In genomic region chr1:39656416-39656815, GRCh38 we compare ENCODE assay signal across 25 cellular contexts. TPM values are rescaled to one million over a fixed set of nuclear protein-coding genes. Genes with fewer than 3 reads are reported as not detected.
"Had no signal": no experiment of that assay in that cellular context is flagged by ENCODE, and none has a peak within 500 bp of the region (broad histone marks: within the 10 kb centered on the region; RNA-seq: fewer than 3 reads in every experiment).

No MANE protein-coding gene starts in this region.

- H3K4me1 ChIP-seq: foreskin keratinocyte had no signal

- H3K4me3 ChIP-seq: esophagus muscularis mucosa, mucosa of descending colon, spleen, testis had no signal

- H3K27me3 ChIP-seq: brain microvascular endothelial cell, foreskin keratinocyte, testis had no signal

- H3K9me3 ChIP-seq: esophagus muscularis mucosa, mucosa of descending colon, spleen, testis had no signal

- DNase-seq: activated CD4-positive, alpha-beta memory T cell treated with anti-CD3 and anti-CD28 coated beads, Interleukin-2, amount 10 ng/mL, durations not matched to agents 7 days and 5 days; activated CD4-positive, alpha-beta T cell treated with anti-CD3 and anti-CD28 coated beads, Interleukin-2, amount 10 ng/mL, durations not matched to agents 24 days and 14 days; activated CD4-positive, CD25-positive, alpha-beta regulatory T cell treated with anti-CD3 and anti-CD28 coated beads, Interleukin-2, amount 50 U/mL, for 72 hours; activated CD8-positive, alpha-beta memory T cell treated with anti-CD3 and anti-CD28 coated beads, Interleukin-2, amount 50 U/mL, for 48 hours; activated gamma-delta T cell; activated naive CD4-positive, alpha-beta T cell treated with anti-CD3 and anti-CD28 coated beads, Interleukin-2, amount 10 ng/mL, durations not matched to agents 7 days and 5 days; activated naive CD8-positive, alpha-beta T cell treated with anti-CD3 and anti-CD28 coated beads, Interleukin-2, amount 10 ng/mL, durations not matched to agents 7 days and 5 days; activated T-cell treated with anti-CD3 and anti-CD28 coated beads, Interleukin-2, amount 50 U/mL, for 24 hours; brain microvascular endothelial cell; foreskin keratinocyte; islet precursor cell; left ventricle myocardium superior; mucosa of descending colon; spleen; stimulated activated CD4-positive, alpha-beta T cell treated with anti-CD3 and anti-CD28 coated beads, Interleukin-2, amount 100 ng/mL, for 48 hours; stimulated activated naive CD4-positive, alpha-beta T cell treated with Interleukin-2 at 50 U/mL for 16 hours; T-helper 9 cell; testis; trophoblast cell; WERI-Rb-1 had no signal

- H3K27ac ChIP-seq: brain microvascular endothelial cell, esophagus muscularis mucosa, foreskin keratinocyte, spleen, testis, WERI-Rb-1 had no signal

- H3K36me3 ChIP-seq: brain microvascular endothelial cell, esophagus muscularis mucosa, spleen, WERI-Rb-1 had no signal

- ATAC-seq: foreskin keratinocyte; mucosa of descending colon; natural killer cell treated with Interleukin-12 subunit alpha and Interleukin-12 subunit beta and Interleukin-15 and Interleukin-18, amount 100 ng/mL, for 72 hours had no signal

RNA-seq across cellular contexts. Expression of gene NT5C1A, which starts 15.5 kb away (rescaled TPM):
- total RNA-seq: activated CD4-positive, alpha-beta memory T cell treated with anti-CD3 and anti-CD28 coated beads, Interleukin-2, amount 10 ng/mL, durations not matched to agents 7 days and 5 days; activated naive CD8-positive, alpha-beta T cell treated with anti-CD3 and anti-CD28 coated beads, Interleukin-2, amount 10 ng/mL, durations not matched to agents 7 days and 5 days; foreskin keratinocyte; glomerular endothelial cell; lung microvascular endothelial cell had no signal

RNA-seq across cellular contexts. Expression of gene HEYL, which starts 17.0 kb away (rescaled TPM):
- total RNA-seq: activated CD4-positive, alpha-beta memory T cell treated with anti-CD3 and anti-CD28 coated beads, Interleukin-2, amount 10 ng/mL, durations not matched to agents 7 days and 5 days; activated CD4-positive, alpha-beta T cell treated with anti-CD3 and anti-CD28 coated beads, Interleukin-2, amount 10 ng/mL, durations not matched to agents 24 days and 14 days; activated naive CD8-positive, alpha-beta T cell treated with anti-CD3 and anti-CD28 coated beads, Interleukin-2, amount 10 ng/mL, durations not matched to agents 7 days and 5 days; foreskin keratinocyte; lung microvascular endothelial cell; natural killer cell treated with Interleukin-12 subunit alpha and Interleukin-12 subunit beta and Interleukin-15 and Interleukin-18, amount 100 ng/mL, for 72 hours had no signal

RNA-seq across cellular contexts. Expression of gene HPCAL4, which starts 34.8 kb away (rescaled TPM):
- total RNA-seq: foreskin keratinocyte, glomerular endothelial cell, lung microvascular endothelial cell, mesenteric fat pad had no signal
